1 cellular context compared by ENCODE assay signal in the genomic region with DNA sequence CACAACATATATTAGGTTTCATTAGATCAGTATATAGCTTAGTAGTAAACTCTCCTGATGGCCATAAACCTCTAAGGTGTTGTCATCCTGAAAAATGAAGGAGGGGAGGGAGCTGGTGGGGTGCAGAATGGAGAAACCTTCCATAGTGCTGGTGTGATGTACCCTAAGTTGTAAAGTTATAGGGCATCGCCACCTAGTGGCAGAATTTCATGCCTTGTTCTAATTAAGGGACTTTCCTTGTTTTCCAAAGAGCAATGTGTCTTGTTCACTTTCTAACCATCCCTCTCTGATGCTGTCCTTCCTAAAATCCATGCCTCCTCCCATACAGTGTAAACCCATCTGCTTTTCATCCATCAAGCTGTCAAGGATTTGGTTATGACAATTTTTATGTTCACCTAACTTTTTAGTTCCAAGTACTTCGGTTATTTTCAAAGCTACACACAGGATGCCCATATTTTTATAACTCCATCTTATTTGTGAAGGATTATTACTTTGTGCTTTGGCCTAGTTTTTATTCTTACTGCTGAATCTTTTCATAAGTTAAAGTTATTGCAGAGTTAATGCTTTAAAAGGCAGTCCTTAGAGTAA.
TF ChIP-seq lines count a peak whose summit lies in the region.

No MANE protein-coding gene starts in this region.

TF ChIP-seq in liver, 16 proteins besides CTCF, POLR2A, EP300 and RAD21 (continued from another document):
- no peak for TF ChIP-seq HNF4A (conservative IDR thresholded peaks at IDR 0.05)
TF ChIP-seq in liver: peak in this region for 0.
